10 cellular contexts compared by ENCODE assay signal in genomic region chr6:143176090-143177021, GRCh38.
DNase-seq lines count a peak whose midpoint lies in the region; ATAC-seq and TF ChIP-seq lines count a peak whose summit lies in the region.
"Had no signal": no experiment of that assay in that cellular context is flagged by ENCODE, and none has a peak within 500 bp of the region (broad histone marks: within the 10 kb centered on the region; RNA-seq: fewer than 3 reads in every experiment).

No MANE protein-coding gene starts in this region.

- H3K9ac ChIP-seq in H9 (ENCODE audit: extremely low read depth, insufficient read length, low read length) = no peak overlapping the region

- H3K56ac ChIP-seq in H9 (ENCODE audit: insufficient read length, low read depth, low read length) = no peak overlapping the region

- peaks cover 23 to 56% (median 46%) of the 10 kb centered on the region in 3 experiments for H3K36me3 Mint-ChIP-seq in H9 (ENCODE audit: insufficient read depth in 1 of 3, low read depth in 3 of 3)

- no peak for TF ChIP-seq POLR2A in thyroid gland (IDR thresholded peaks at IDR 0.05)

- no peak overlapping the region for H3K4me3 ChIP-seq in fibroblast of villous mesenchyme (ENCODE audit: low read depth, low read length)
- no peak overlapping the region for H3K4me3 ChIP-seq in thyroid gland (replicated peaks in 1 of 3)

- no peaks in the 10 kb centered on the region; the same call in 1 of the 2 replicates for H3K79me2 ChIP-seq in H9 (ENCODE audit: insufficient read depth, low read length)

- peak; percentile 58; the same call in 2 of the 3 replicates for TF ChIP-seq CTCF in H9 (conservative IDR thresholded peaks at IDR 0.05)
- TF ChIP-seq CTCF in fibroblast of villous mesenchyme (IDR thresholded peaks at IDR 0.05; ENCODE audit: insufficient read depth, low read depth, low read length) = no peak
- no peak for TF ChIP-seq CTCF in thyroid gland (IDR thresholded peaks at IDR 0.05)

- H3K4ac ChIP-seq in H9 (ENCODE audit: low read depth, low read length) = no peak overlapping the region

- peaks cover 15 to 18% of the 10 kb centered on the region in 2 experiments for H3K9me3 Mint-ChIP-seq in H9

- H3K4me1 ChIP-seq in H9 (ENCODE audit: insufficient read depth, low read length) (no peaks in the 10 kb centered on the region; the same call in 1 of the 2 replicates), thyroid gland (no peaks in the 10 kb centered on the region)

- no peaks in the 10 kb centered on the region for H3K36me3 ChIP-seq in thyroid gland

- intact Hi-C loops in thyroid gland (cut with DNase I) = no loop called here
- intact Hi-C loops in left colon (cut with DNase I, micrococcal nuclease) = no loop called here

- H3K4me3 Mint-ChIP-seq in H9 = no peak overlapping the region

- H4K8ac ChIP-seq in H9 (replicated peaks; ENCODE audit: insufficient read length, low read depth, low read length) = no peak overlapping the region

- H3K27ac ChIP-seq in H9 (ENCODE audit: insufficient read length, low read depth, low read length) (no peak overlapping the region), thyroid gland (no peak overlapping the region)

- H3K4me2 ChIP-seq in H9 (ENCODE audit: insufficient read depth, insufficient read length, low read length) = no peak overlapping the region

- no peaks in the 10 kb centered on the region for H3K27me3 Mint-ChIP-seq in H9 (ENCODE audit: low read depth)

- no peak overlapping the region for H2BK120ac ChIP-seq in H9 (ENCODE audit: low read depth, low read length, poor library complexity, severe bottlenecking)

- no peak overlapping the region for H3T11ph ChIP-seq in H9 (ENCODE audit: low read length)

- no peak overlapping the region for H4K5ac ChIP-seq in H9 (ENCODE audit: insufficient read length, low read depth, low read length)

- no CpG with 5 or more reads among the region's 12 CpGs for WGBS in H9 (ENCODE audit: extremely low coverage, insufficient read length, low lambda C conversion rate)
- WGBS in thyroid gland, 2 donors = 94 to 97% methylated on average over 10 of the region's 12 CpGs

- peak overlapping the region in 1 of 3 experiments; percentile 5; a peak in 1 of 7 replicates for H3K27ac Mint-ChIP-seq in H9

- H2AK5ac ChIP-seq in H9 (ENCODE audit: insufficient read length, low read length) = no peak overlapping the region

- H3K4me1 Mint-ChIP-seq in H9 = peaks cover 4 to 14% of the 10 kb centered on the region in 2 experiments; a peak in 3 of 4 replicates

- H3K14ac ChIP-seq in H9 (ENCODE audit: insufficient read depth, low read length) = no peak overlapping the region

- no peak overlapping the region for H2BK12ac ChIP-seq in H9 (ENCODE audit: insufficient read length, low read depth, low read length)

- DNase-seq in AG08395 (ENCODE audit: low spot score) (peak; percentile 71), H9 (peak; percentile 39), T1000 (lab: John Stamatoyannopoulos, UW) (peak; percentile 89), fibroblast of villous mesenchyme (ENCODE audit: low read depth) (peak; percentile 88), thyroid gland (no peak), ACHN (no peak), left colon (no peak)
- DNase-seq: COR-L47, NCI-H524 had no signal

- H3K27me3 ChIP-seq in H9 (ENCODE audit: insufficient read depth, low read length) (no peaks in the 10 kb centered on the region), thyroid gland (no peaks in the 10 kb centered on the region)

- H3K9me3 ChIP-seq in H9 (ENCODE audit: control insufficient read depth, low read depth, low read length) = no peaks in the 10 kb centered on the region
- no peaks in the 10 kb centered on the region for H3K9me3 ChIP-seq in thyroid gland

- no peak overlapping the region for H4K91ac ChIP-seq in H9 (ENCODE audit: insufficient read length, low read depth, low read length)

- no peak overlapping the region for H2BK20ac ChIP-seq in H9 (ENCODE audit: low read depth, low read length, poor library complexity, severe bottlenecking)

- H3K23me2 ChIP-seq in H9 (ENCODE audit: insufficient read length, low read depth, low read length, poor library complexity, severe bottlenecking) = no peaks in the 10 kb centered on the region

- in situ Hi-C loops in ACHN (cut with HindIII; ENCODE audit: low pct_ligation_motif_present, low pct_unique_long_range_greater_than_20kb, low sequenced_read_pairs) = no loop called here

- H2BK15ac ChIP-seq in H9 (ENCODE audit: low read depth, low read length) = no peak overlapping the region

- no peak for ATAC-seq in HG03342 (IDR thresholded peaks at IDR 0.05; ENCODE audit: unreplicated experiment)
- no peak for ATAC-seq in left colon

- no peaks in the 10 kb centered on the region for H3K79me1 ChIP-seq in H9 (ENCODE audit: insufficient read depth, low read depth, low read length, poor library complexity, severe bottlenecking)

- no peaks in the 10 kb centered on the region for H4K20me1 ChIP-seq in H9 (ENCODE audit: control insufficient read depth, insufficient read depth, insufficient read length)

- H3K23ac ChIP-seq in H9 (ENCODE audit: insufficient read length, low read depth, low read length) = no peak overlapping the region

- H2BK5ac ChIP-seq in H9 (ENCODE audit: insufficient read length, low read length) = no peak overlapping the region

- no peak overlapping the region for H3K18ac ChIP-seq in H9 (ENCODE audit: insufficient read length, low read depth, low read length)

- no peak overlapping the region for H2AFZ ChIP-seq in H9 (ENCODE audit: low read length)

Comparison
In these comparisons a context has a peak if more than half of its experiments do, and no peak if none do; other contexts are left out.
1. DNase-seq: peak in AG08395 (single experiment), H9 (single experiment), T1000 (single experiment) and fibroblast of villous mesenchyme (single experiment); none in thyroid gland (0 of 2), ACHN (single experiment) and left colon (0 of 2).